ENCODE assay signal across 23 cellular contexts in genomic region chr15:75622505-75622904, GRCh38. TPM values are rescaled to one million over a fixed set of nuclear protein-coding genes. Genes with fewer than 3 reads are reported as not detected.
DNase-seq lines count a peak whose midpoint lies in the region; ATAC-seq, FAIRE-seq and TF ChIP-seq lines count a peak whose summit lies in the region.
"Had no signal": no experiment of that assay in that cellular context is flagged by ENCODE, and none has a peak within 500 bp of the region (broad histone marks: within the 10 kb centered on the region; RNA-seq: fewer than 3 reads in every experiment).

No MANE protein-coding gene starts in this region.

- no peak for DNase-seq in activated T-cell treated with anti-CD3 and anti-CD28 coated beads, Interleukin-2, amount 50 U/mL, for 72 hours
- DNase-seq in activated T-cell treated with anti-CD3 and anti-CD28 coated beads, Interleukin-2, amount 50 U/mL, for 48 hours = no peak
- DNase-seq in RWPE2 (ENCODE audit: low spot score) (no peak), GM12878 (ENCODE audit: low read depth, low spot score) (no peak), stomach (no peak), HPDE6-E6E7 (ENCODE audit: extremely low spot score) (no peak)
- DNase-seq: activated CD4-positive, CD25-positive, alpha-beta regulatory T cell; central memory CD4-positive, alpha-beta T cell; effector CD8-positive, alpha-beta T cell; mucosa of descending colon; NCI-H2029; NCI-H524; occipital lobe; Right ventricle myocardium superior; stimulated activated CD4-positive, alpha-beta T cell treated with anti-CD3 and anti-CD28 coated beads, Interleukin-2, amount 100 ng/mL, for 24 hours had no signal

- intact Hi-C loops in GM12878 (cut with micrococcal nuclease; ENCODE audit: unreplicated experiment) (no loop called here), stomach (cut with DNase I; ENCODE audit: low total_unique reads) (no loop called here)

- TF ChIP-seq POLR2A in GM12878 (IDR thresholded peaks at IDR 0.05; ENCODE audit: low read depth, low read length) (no peak), stomach (IDR thresholded peaks at IDR 0.05) (no peak)

- no peaks in the 10 kb centered on the region for H3K9me3 ChIP-seq in RWPE2 (ENCODE audit: severe bottlenecking)
- no peaks in the 10 kb centered on the region for H3K9me3 ChIP-seq in GM12878 (replicated peaks; ENCODE audit: control insufficient read depth, insufficient read depth, low read length)
- no peaks in the 10 kb centered on the region for H3K9me3 ChIP-seq in stomach
- H3K9me3 ChIP-seq: esophagus muscularis mucosa, HAP-1, mucosa of descending colon had no signal

- no peak for TF ChIP-seq CTCF in RWPE2 (IDR thresholded peaks at IDR 0.05; ENCODE audit: poor library complexity, severe bottlenecking)
- TF ChIP-seq CTCF in GM12878 (IDR thresholded peaks at IDR 0.05 in 2 of 3, conservative IDR thresholded peaks at IDR 0.05 in 1 of 3; ENCODE audit: control insufficient read depth in 2 of 3, extremely low read depth in 1 of 3, insufficient read depth in 1 of 3, low read depth in 3 of 3, low read length in 3 of 3) = no peak
- TF ChIP-seq CTCF in stomach (IDR thresholded peaks at IDR 0.05) = no peak

- peaks cover 8% of the 10 kb centered on the region for H3K79me2 ChIP-seq in GM12878 (ENCODE audit: control insufficient read depth, insufficient read depth, low read length)

- H3K27ac Mint-ChIP-seq in activated T-cell treated with anti-CD3 and anti-CD28 coated beads, Interleukin-2, amount 50 U/mL, for 72 hours = peak overlapping the region; percentile 81

- no peak for FAIRE-seq in GM12878 (lab: Jason Lieb, UNC)
- FAIRE-seq: GM19239, urothelium cell line had no signal

- H3K4me1 ChIP-seq in RWPE2 (ENCODE audit: insufficient read depth, poor library complexity, severe bottlenecking) (peaks cover 28% of the 10 kb centered on the region), GM12878 (ENCODE audit: control insufficient read depth, insufficient read depth, low read length) (peaks cover 6% of the 10 kb centered on the region), stomach (peaks cover 25 to 58% (median 46%) of the 10 kb centered on the region in 4 donors)

- H3K27ac ChIP-seq in RWPE2 (ENCODE audit: poor library complexity, severe bottlenecking) (peak overlapping the region; percentile 67), GM12878 (ENCODE audit: control insufficient read depth, insufficient read depth) (no peak overlapping the region), stomach (peak overlapping the region in 3 of 5 donors; percentile 79 to 86 (median 80))

- H3K9me3 Mint-ChIP-seq in activated T-cell treated with anti-CD3 and anti-CD28 coated beads, Interleukin-2, amount 50 U/mL, for 72 hours = no peaks in the 10 kb centered on the region

- no peak overlapping the region for H3K9ac ChIP-seq in GM12878 (ENCODE audit: control insufficient read depth, insufficient read depth, low read length)

- BruUV-seq in GM12878 (replicated peaks; lab: Mats Ljungman, UMichigan) = TSS peak; percentile 50

- CTCF ChIA-PET in GM12878 (lab: Yijun Ruan, JAX) = no interaction called here

- H3K36me3 Mint-ChIP-seq in activated T-cell treated with anti-CD3 and anti-CD28 coated beads, Interleukin-2, amount 50 U/mL, for 72 hours (ENCODE audit: insufficient read depth in 2 of 2) = peaks cover 3 to 4% of the 10 kb centered on the region in 2 donors

- no peaks in the 10 kb centered on the region for H4K20me1 ChIP-seq in GM12878 (ENCODE audit: control insufficient read depth, insufficient read depth)

- RAD21 ChIA-PET in GM12878 (lab: Charles Lee; ENCODE audit: unreplicated experiment) = no interaction called here

- no peaks in the 10 kb centered on the region for H3K27me3 Mint-ChIP-seq in activated T-cell treated with anti-CD3 and anti-CD28 coated beads, Interleukin-2, amount 50 U/mL, for 72 hours (ENCODE audit: low read depth)

- TF ChIP-seq EP300 in GM12878 (IDR thresholded peaks at IDR 0.05; ENCODE audit: borderline replicate concordance in 1 of 2, control insufficient read depth in 1 of 2, low read depth in 2 of 2, low read length in 2 of 2) (no peak), stomach (IDR thresholded peaks at IDR 0.05) (no peak)

- ATAC-seq in activated T-cell treated with anti-CD3 and anti-CD28 coated beads, Interleukin-2, amount 50 U/mL, for 72 hours (replicated peaks in 1 of 2) = no peak
- ATAC-seq in RWPE2 (ENCODE audit: low read depth) = no peak
- no peak for ATAC-seq in GM12878
- ATAC-seq in GM18502 (IDR thresholded peaks at IDR 0.05; ENCODE audit: poor library complexity, unreplicated experiment) = no peak
- no peak for ATAC-seq in HG02852 (IDR thresholded peaks at IDR 0.05; ENCODE audit: unreplicated experiment)
- ATAC-seq: left lobe of liver, mucosa of descending colon, right cardiac atrium had no signal

- peak overlapping the region in 1 of 2 donors; percentile 31 for H3K4me3 Mint-ChIP-seq in activated T-cell treated with anti-CD3 and anti-CD28 coated beads, Interleukin-2, amount 50 U/mL, for 72 hours

- peaks cover 55% of the 10 kb centered on the region for H3K4me1 Mint-ChIP-seq in activated T-cell treated with anti-CD3 and anti-CD28 coated beads, Interleukin-2, amount 50 U/mL, for 72 hours (ENCODE audit: low read depth)

- no peak for TF ChIP-seq RAD21 in GM12878 (IDR thresholded peaks at IDR 0.05; ENCODE audit: insufficient read depth, low read depth, low read length)

- H3K27me3 ChIP-seq in RWPE2 (ENCODE audit: insufficient read depth, poor library complexity, severe bottlenecking) (no peaks in the 10 kb centered on the region), GM12878 (replicated peaks in 1 of 2; ENCODE audit: control insufficient read depth in 2 of 2, insufficient read depth in 2 of 2, low read length in 1 of 2) (no peaks in the 10 kb centered on the region), stomach (no peaks in the 10 kb centered on the region)
- H3K27me3 ChIP-seq: esophagus muscularis mucosa had no signal

- H3K36me3 ChIP-seq in RWPE2 (ENCODE audit: low read depth) (peaks cover 31% of the 10 kb centered on the region), GM12878 (ENCODE audit: control insufficient read depth in 2 of 2, insufficient read depth in 2 of 2, low read length in 1 of 2) (peaks cover 0 to 10% of the 10 kb centered on the region in 2 experiments; a peak in 2 of 4 replicates), stomach (peaks cover 16 to 27% (median 26%) of the 10 kb centered on the region in 4 donors)

- H3K4me2 ChIP-seq in GM12878 (ENCODE audit: control insufficient read depth, insufficient read depth) = no peak overlapping the region

- no peak overlapping the region for H2AFZ ChIP-seq in GM12878 (ENCODE audit: control insufficient read depth, low read depth, low read length)

- SMC1A ChIA-PET in GM12878 (lab: Charles Lee; ENCODE audit: uncharacterized antibody, unreplicated experiment) = no interaction called here

- POLR2A ChIA-PET in GM12878 (lab: Charles Lee) = interaction anchor here (0.7 kb wide), 1 partner anchor 255 kb away, joined by 3 read pairs; no protein-coding TSS in a partner anchor

- no peak overlapping the region for H3K4me3 ChIP-seq in RWPE2 (ENCODE audit: severe bottlenecking)
- no peak overlapping the region for H3K4me3 ChIP-seq in GM12878
- H3K4me3 ChIP-seq in stomach = no peak overlapping the region
- H3K4me3 ChIP-seq: esophagus muscularis mucosa, HAP-1, mucosa of descending colon had no signal

- in situ Hi-C loops in GM12878 (cut with MboI) = loop anchor here (5.0 kb wide), 1 partner anchor 165 kb away; no protein-coding TSS in a partner anchor

- WGBS in GM12878 (ENCODE audit: insufficient coverage, insufficient replicate concordance, low lambda C conversion rate, missing lambda C conversion rate) = 46% methylated on average over 2 of the region's 2 CpGs
- 58 to 65% (median 61%) methylated on average over 2 of the region's 2 CpGs for WGBS in stomach, 5 donors

RNA-seq across cellular contexts. Expression of gene SNUPN, which starts 3.0 kb away (rescaled TPM):
- 10 to 100 TPM; 22.4 to 26.2 TPM for total RNA-seq in activated T-cell treated with anti-CD3 and anti-CD28 coated beads, Interleukin-2, amount 50 U/mL, for 72 hours
- 21.9 and 23.6 TPM in 2 replicates for total RNA-seq in GM12878 (2013; cell fraction: nucleolus; rRNA removed)
- total RNA-seq in GM12878 (2014; rRNA removed) = 19.0 and 25.4 TPM in 2 replicates
- 24.6 and 25.0 TPM in 2 replicates for total RNA-seq in GM12878 (2014; rRNA removed; fragmentation: Illumina TruSeq; extraction: Trizol)
- 22.9 and 24.6 TPM in 2 replicates for total RNA-seq in GM12878 (2021)
- 17.4 TPM for polyA plus RNA-seq in GM12878 (2011; ENCODE audit: low read depth)
- 34.1 and 38.0 TPM in 2 replicates for polyA plus RNA-seq in GM12878 (2011; rRNA removed)
- 25.6 and 26.9 TPM in 2 replicates for polyA plus RNA-seq in GM12878 (2011; cell fraction: cytosol; rRNA removed)
- polyA plus RNA-seq in GM12878 (2011; cell fraction: nucleus; rRNA removed) = 21.2 and 24.6 TPM in 2 replicates
- polyA plus RNA-seq in GM12878 (2012) = 19.9 and 24.3 TPM in 2 replicates
- polyA plus RNA-seq in GM12878 (2014; fragmentation: Illumina TruSeq; extraction: Trizol) = 30.2 and 30.9 TPM in 2 replicates
- 10 to 100 TPM; 47.3 to 50.3 TPM for polyA plus RNA-seq in GM12878 (2014; fragmentation: Nextera tagmentation; extraction: Ambion mirVana)
- polyA plus RNA-seq in GM12878 (2014; rRNA removed) = 21.8 and 22.6 TPM in 2 replicates
- 10 to 100 TPM; 41.9 to 48.9 TPM for polyA plus RNA-seq in GM12878 (2016; fragmentation: Nextera tagmentation; extraction: Ambion mirVana)
- polyA minus RNA-seq in GM12878 (2011; rRNA and poly(A)+ RNA removed) = 21.1 and 25.5 TPM in 2 replicates
- polyA minus RNA-seq in GM12878 (2011; cell fraction: cytosol; rRNA and poly(A)+ RNA removed) = 6.5 and 9.5 TPM in 2 replicates
- polyA minus RNA-seq in GM12878 (2011; cell fraction: nucleus; rRNA and poly(A)+ RNA removed) = 8.0 and 11.0 TPM in 2 replicates
- 10 to 100 TPM in 4 of 5 donors, 1 to 10 TPM in 1; 4.7 to 19.6 (median 15.1) TPM for total RNA-seq in stomach
- polyA plus RNA-seq in stomach = 10 to 100 TPM; 16.2 to 29.2 (median 24.3) TPM

RNA-seq across cellular contexts. Expression of gene IMP3, which starts 17.5 kb away (rescaled TPM):
- total RNA-seq in activated T-cell treated with anti-CD3 and anti-CD28 coated beads, Interleukin-2, amount 50 U/mL, for 72 hours = 10 to 100 TPM; 57.5 to 61.0 TPM
- total RNA-seq in GM12878 (2013; cell fraction: nucleolus; rRNA removed) = 50.0 and 72.4 TPM in 2 replicates
- total RNA-seq in GM12878 (2014; rRNA removed) (123 and 124 TPM in 2 replicates), GM12878 (2014; rRNA removed; fragmentation: Illumina TruSeq; extraction: Trizol) (47.4 and 53.0 TPM in 2 replicates), GM12878 (2021) (88.3 and 96.2 TPM in 2 replicates), stomach (100 to 1,000 TPM in 2 of 5 donors, 10 to 100 TPM in 2, 1 to 10 TPM in 1; 3.5 to 137 (median 39.8) TPM)
- 29.3 TPM for polyA plus RNA-seq in GM12878 (2011; ENCODE audit: low read depth)
- polyA plus RNA-seq in GM12878 (2011; rRNA removed) (66.6 and 74.2 TPM in 2 replicates), GM12878 (2014; fragmentation: Illumina TruSeq; extraction: Trizol) (35.1 and 36.9 TPM in 2 replicates), GM12878 (2014; fragmentation: Nextera tagmentation; extraction: Ambion mirVana) (10 to 100 TPM; 13.3 to 34.9 TPM), GM12878 (2014; rRNA removed) (115 and 123 TPM in 2 replicates), GM12878 (2016; fragmentation: Nextera tagmentation; extraction: Ambion mirVana) (100 to 1,000 TPM; 204 to 208 TPM), stomach (10 to 100 TPM; 67.4 to 98.7 (median 80.7) TPM)
- 102 and 121 TPM in 2 replicates for polyA plus RNA-seq in GM12878 (2011; cell fraction: cytosol; rRNA removed)
- polyA plus RNA-seq in GM12878 (2011; cell fraction: nucleus; rRNA removed) = 71.5 and 89.8 TPM in 2 replicates
- 62.8 and 64.4 TPM in 2 replicates for polyA plus RNA-seq in GM12878 (2012)
- 16.2 and 18.3 TPM in 2 replicates for polyA minus RNA-seq in GM12878 (2011; rRNA and poly(A)+ RNA removed)
- 21.6 and 28.9 TPM in 2 replicates for polyA minus RNA-seq in GM12878 (2011; cell fraction: cytosol; rRNA and poly(A)+ RNA removed)
- 30.7 and 54.2 TPM in 2 replicates for polyA minus RNA-seq in GM12878 (2011; cell fraction: nucleus; rRNA and poly(A)+ RNA removed)

RNA-seq across cellular contexts. Expression of gene SNX33, which starts 25.2 kb away (rescaled TPM):
- 1 to 10 TPM; 1.5 to 3.1 TPM for total RNA-seq in activated T-cell treated with anti-CD3 and anti-CD28 coated beads, Interleukin-2, amount 50 U/mL, for 72 hours
- total RNA-seq in GM12878 (2013; cell fraction: nucleolus; rRNA removed) = 4.5 and 4.6 TPM in 2 replicates
- total RNA-seq in GM12878 (2014; rRNA removed) (0.45 and 0.76 TPM in 2 replicates), GM12878 (2014; rRNA removed; fragmentation: Illumina TruSeq; extraction: Trizol) (0.18 and 0.40 TPM in 2 replicates), GM12878 (2021) (0.85 and 1.1 TPM in 2 replicates), stomach (10 to 100 TPM; 12.5 to 36.8 (median 23.9) TPM)
- 0.25 TPM for polyA plus RNA-seq in GM12878 (2011; ENCODE audit: low read depth)
- polyA plus RNA-seq in GM12878 (2011; rRNA removed) (1.1 and 1.9 TPM in 2 replicates), GM12878 (2014; fragmentation: Illumina TruSeq; extraction: Trizol) (0.40 and 0.59 TPM in 2 replicates), GM12878 (2014; fragmentation: Nextera tagmentation; extraction: Ambion mirVana) (under 1 TPM; 0.13 to 0.14 TPM), GM12878 (2014; rRNA removed) (0.71 and 0.83 TPM in 2 replicates), GM12878 (2016; fragmentation: Nextera tagmentation; extraction: Ambion mirVana) (under 1 TPM; 0.51 to 0.78 TPM), stomach (10 to 100 TPM; 11.0 to 15.6 (median 11.6) TPM)
- polyA plus RNA-seq in GM12878 (2011; cell fraction: cytosol; rRNA removed) = 2.1 and 2.3 TPM in 2 replicates
- polyA plus RNA-seq in GM12878 (2011; cell fraction: nucleus; rRNA removed) = 4.0 and 5.1 TPM in 2 replicates
- 0.91 and 0.95 TPM in 2 replicates for polyA plus RNA-seq in GM12878 (2012)
- polyA minus RNA-seq in GM12878 (2011; rRNA and poly(A)+ RNA removed) = 3.7 and 6.0 TPM in 2 replicates
- polyA minus RNA-seq in GM12878 (2011; cell fraction: cytosol; rRNA and poly(A)+ RNA removed) = 1.6 TPM in 2 replicates
- 2.7 and 4.2 TPM in 2 replicates for polyA minus RNA-seq in GM12878 (2011; cell fraction: nucleus; rRNA and poly(A)+ RNA removed)

RNA-seq across cellular contexts. Expression of gene PTPN9, which starts 43.4 kb away (rescaled TPM):
- total RNA-seq in activated T-cell treated with anti-CD3 and anti-CD28 coated beads, Interleukin-2, amount 50 U/mL, for 72 hours = 10 to 100 TPM; 20.3 to 26.1 TPM
- total RNA-seq in GM12878 (2013; cell fraction: nucleolus; rRNA removed) = 15.1 and 16.9 TPM in 2 replicates
- total RNA-seq in GM12878 (2014; rRNA removed) (18.2 and 19.5 TPM in 2 replicates), GM12878 (2014; rRNA removed; fragmentation: Illumina TruSeq; extraction: Trizol) (17.3 and 17.9 TPM in 2 replicates), GM12878 (2021) (25.2 and 29.1 TPM in 2 replicates), stomach (10 to 100 TPM in 4 of 5 donors, 1 to 10 TPM in 1; 8.7 to 22.9 (median 16.5) TPM)
- polyA plus RNA-seq in GM12878 (2011; ENCODE audit: low read depth) = 9.3 TPM
- polyA plus RNA-seq in GM12878 (2011; rRNA removed) (21.9 and 25.7 TPM in 2 replicates), GM12878 (2014; fragmentation: Illumina TruSeq; extraction: Trizol) (25.5 and 30.2 TPM in 2 replicates), GM12878 (2014; fragmentation: Nextera tagmentation; extraction: Ambion mirVana) (1 to 10 TPM; 7.8 to 8.9 TPM), GM12878 (2014; rRNA removed) (19.4 and 24.3 TPM in 2 replicates), GM12878 (2016; fragmentation: Nextera tagmentation; extraction: Ambion mirVana) (10 to 100 TPM; 11.7 to 18.7 TPM), stomach (10 to 100 TPM in 2 of 3 donors, 1 to 10 TPM in 1; 7.7 to 20.3 (median 12.5) TPM)
- 24.2 and 28.7 TPM in 2 replicates for polyA plus RNA-seq in GM12878 (2011; cell fraction: cytosol; rRNA removed)
- polyA plus RNA-seq in GM12878 (2011; cell fraction: nucleus; rRNA removed) = 12.0 and 13.2 TPM in 2 replicates
- 12.9 and 13.2 TPM in 2 replicates for polyA plus RNA-seq in GM12878 (2012)
- 27.9 and 33.5 TPM in 2 replicates for polyA minus RNA-seq in GM12878 (2011; rRNA and poly(A)+ RNA removed)
- polyA minus RNA-seq in GM12878 (2011; cell fraction: cytosol; rRNA and poly(A)+ RNA removed) = 8.9 and 10.0 TPM in 2 replicates
- polyA minus RNA-seq in GM12878 (2011; cell fraction: nucleus; rRNA and poly(A)+ RNA removed) = 7.4 and 7.7 TPM in 2 replicates
